Comparison of ENCODE assay signal across 1 cellular context in the genomic region with DNA sequence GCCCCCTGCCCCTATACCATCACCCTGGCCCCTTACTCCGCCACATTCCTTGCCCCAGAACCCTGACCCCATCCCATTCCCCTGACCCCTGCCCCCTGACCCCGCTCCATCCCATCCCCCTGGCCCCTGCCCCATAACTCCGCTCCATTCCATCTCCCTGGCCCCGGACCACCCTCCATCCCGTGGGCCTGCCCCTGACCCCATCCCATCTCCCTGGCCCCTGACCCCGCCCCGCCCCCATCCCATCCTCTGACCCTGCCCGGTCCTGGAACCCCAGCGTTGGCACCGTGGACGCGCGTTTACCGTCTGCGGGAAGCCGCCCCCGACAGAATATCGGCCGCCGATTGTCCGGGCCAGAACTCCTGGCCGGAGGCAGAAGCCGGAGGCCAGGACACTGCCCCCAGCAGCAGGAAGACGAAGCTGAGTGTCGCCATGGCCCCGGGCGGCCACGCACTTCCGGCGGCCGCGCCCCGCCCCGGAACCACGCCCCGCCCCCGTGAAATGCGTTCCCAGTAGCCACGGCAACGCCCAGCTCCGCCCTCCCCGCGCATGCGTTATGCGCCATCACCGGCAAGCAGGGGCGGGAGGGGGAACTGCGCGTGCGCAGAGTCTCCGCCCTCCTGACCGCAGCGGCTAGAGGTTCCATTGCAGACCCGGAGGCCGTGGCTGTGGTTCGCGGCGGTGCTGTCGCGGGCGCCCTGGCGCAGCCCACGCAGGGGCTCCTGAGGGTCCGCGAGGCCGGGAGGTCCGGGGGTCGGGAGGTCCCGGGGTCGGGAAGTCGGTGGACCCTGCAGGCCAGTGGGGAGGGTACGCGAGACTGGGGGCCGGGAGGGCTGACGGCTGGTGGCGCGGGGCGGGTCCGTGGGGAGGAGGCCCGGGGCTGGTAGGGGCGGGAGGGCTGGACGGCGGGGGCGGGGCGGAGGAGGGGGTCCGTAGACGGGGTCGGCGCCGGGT.
TF ChIP-seq lines count a peak whose summit lies in the region.

A gene with protein sequence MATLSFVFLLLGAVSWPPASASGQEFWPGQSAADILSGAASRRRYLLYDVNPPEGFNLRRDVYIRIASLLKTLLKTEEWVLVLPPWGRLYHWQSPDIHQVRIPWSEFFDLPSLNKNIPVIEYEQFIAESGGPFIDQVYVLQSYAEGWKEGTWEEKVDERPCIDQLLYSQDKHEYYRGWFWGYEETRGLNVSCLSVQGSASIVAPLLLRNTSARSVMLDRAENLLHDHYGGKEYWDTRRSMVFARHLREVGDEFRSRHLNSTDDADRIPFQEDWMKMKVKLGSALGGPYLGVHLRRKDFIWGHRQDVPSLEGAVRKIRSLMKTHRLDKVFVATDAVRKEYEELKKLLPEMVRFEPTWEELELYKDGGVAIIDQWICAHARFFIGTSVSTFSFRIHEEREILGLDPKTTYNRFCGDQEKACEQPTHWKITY (minus strand): TSS at position 458 of the 954 bp plus-strand sequence. CDS start 24 bp downstream, at position 434.

TF ChIP-seq in HepG2, 621 proteins besides CTCF, POLR2A, EP300 and RAD21 (continued from another document and continues in another):
- TF ChIP-seq, protein P1, sequence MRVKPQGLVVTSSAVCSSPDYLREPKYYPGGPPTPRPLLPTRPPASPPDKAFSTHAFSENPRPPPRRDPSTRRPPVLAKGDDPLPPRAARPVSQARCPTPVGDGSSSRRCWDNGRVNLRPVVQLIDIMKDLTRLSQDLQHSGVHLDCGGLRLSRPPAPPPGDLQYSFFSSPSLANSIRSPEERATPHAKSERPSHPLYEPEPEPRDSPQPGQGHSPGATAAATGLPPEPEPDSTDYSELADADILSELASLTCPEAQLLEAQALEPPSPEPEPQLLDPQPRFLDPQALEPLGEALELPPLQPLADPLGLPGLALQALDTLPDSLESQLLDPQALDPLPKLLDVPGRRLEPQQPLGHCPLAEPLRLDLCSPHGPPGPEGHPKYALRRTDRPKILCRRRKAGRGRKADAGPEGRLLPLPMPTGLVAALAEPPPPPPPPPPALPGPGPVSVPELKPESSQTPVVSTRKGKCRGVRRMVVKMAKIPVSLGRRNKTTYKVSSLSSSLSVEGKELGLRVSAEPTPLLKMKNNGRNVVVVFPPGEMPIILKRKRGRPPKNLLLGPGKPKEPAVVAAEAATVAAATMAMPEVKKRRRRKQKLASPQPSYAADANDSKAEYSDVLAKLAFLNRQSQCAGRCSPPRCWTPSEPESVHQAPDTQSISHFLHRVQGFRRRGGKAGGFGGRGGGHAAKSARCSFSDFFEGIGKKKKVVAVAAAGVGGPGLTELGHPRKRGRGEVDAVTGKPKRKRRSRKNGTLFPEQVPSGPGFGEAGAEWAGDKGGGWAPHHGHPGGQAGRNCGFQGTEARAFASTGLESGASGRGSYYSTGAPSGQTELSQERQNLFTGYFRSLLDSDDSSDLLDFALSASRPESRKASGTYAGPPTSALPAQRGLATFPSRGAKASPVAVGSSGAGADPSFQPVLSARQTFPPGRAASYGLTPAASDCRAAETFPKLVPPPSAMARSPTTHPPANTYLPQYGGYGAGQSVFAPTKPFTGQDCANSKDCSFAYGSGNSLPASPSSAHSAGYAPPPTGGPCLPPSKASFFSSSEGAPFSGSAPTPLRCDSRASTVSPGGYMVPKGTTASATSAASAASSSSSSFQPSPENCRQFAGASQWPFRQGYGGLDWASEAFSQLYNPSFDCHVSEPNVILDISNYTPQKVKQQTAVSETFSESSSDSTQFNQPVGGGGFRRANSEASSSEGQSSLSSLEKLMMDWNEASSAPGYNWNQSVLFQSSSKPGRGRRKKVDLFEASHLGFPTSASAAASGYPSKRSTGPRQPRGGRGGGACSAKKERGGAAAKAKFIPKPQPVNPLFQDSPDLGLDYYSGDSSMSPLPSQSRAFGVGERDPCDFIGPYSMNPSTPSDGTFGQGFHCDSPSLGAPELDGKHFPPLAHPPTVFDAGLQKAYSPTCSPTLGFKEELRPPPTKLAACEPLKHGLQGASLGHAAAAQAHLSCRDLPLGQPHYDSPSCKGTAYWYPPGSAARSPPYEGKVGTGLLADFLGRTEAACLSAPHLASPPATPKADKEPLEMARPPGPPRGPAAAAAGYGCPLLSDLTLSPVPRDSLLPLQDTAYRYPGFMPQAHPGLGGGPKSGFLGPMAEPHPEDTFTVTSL (CRISPR knock-in tag; IDR thresholded peaks at IDR 0.05; ENCODE audit: borderline replicate concordance) = no peak
- 0 out of 2 replicates have a peak, but pooled peaks have one; percentile 31 for TF ChIP-seq ZNF274 (CRISPR knock-in tag; IDR thresholded peaks at IDR 0.05)
- TF ChIP-seq CSRNP1 (CRISPR knock-in tag; IDR thresholded peaks at IDR 0.05) = peak; percentile 66; the same call in 1 of the 2 replicates
- TF ChIP-seq SCMH1 (CRISPR knock-in tag; IDR thresholded peaks at IDR 0.05; ENCODE audit: borderline replicate concordance) = no peak
- TF ChIP-seq ZNF790 (CRISPR knock-in tag; IDR thresholded peaks at IDR 0.05; ENCODE audit: borderline replicate concordance) = no peak
- TF ChIP-seq ZNF652 (CRISPR knock-in tag; IDR thresholded peaks at IDR 0.05; ENCODE audit: borderline replicate concordance, low read depth) = no peak
- TF ChIP-seq ZNF550 (CRISPR knock-in tag; IDR thresholded peaks at IDR 0.05; ENCODE audit: borderline replicate concordance) = no peak
- no peak for TF ChIP-seq ZNF547 (CRISPR knock-in tag; IDR thresholded peaks at IDR 0.05)
- no peak for TF ChIP-seq NR1H2 (CRISPR knock-in tag; IDR thresholded peaks at IDR 0.05; ENCODE audit: borderline replicate concordance, low read depth)
- no peak for TF ChIP-seq ZNF263 (CRISPR knock-in tag; IDR thresholded peaks at IDR 0.05)
- no peak for TF ChIP-seq ZSCAN12 (CRISPR knock-in tag; IDR thresholded peaks at IDR 0.05)
- no peak for TF ChIP-seq SRY (CRISPR knock-in tag; IDR thresholded peaks at IDR 0.05)
- no peak for TF ChIP-seq ZNF256 (CRISPR knock-in tag; conservative IDR thresholded peaks at IDR 0.05)
- TF ChIP-seq, protein P2, sequence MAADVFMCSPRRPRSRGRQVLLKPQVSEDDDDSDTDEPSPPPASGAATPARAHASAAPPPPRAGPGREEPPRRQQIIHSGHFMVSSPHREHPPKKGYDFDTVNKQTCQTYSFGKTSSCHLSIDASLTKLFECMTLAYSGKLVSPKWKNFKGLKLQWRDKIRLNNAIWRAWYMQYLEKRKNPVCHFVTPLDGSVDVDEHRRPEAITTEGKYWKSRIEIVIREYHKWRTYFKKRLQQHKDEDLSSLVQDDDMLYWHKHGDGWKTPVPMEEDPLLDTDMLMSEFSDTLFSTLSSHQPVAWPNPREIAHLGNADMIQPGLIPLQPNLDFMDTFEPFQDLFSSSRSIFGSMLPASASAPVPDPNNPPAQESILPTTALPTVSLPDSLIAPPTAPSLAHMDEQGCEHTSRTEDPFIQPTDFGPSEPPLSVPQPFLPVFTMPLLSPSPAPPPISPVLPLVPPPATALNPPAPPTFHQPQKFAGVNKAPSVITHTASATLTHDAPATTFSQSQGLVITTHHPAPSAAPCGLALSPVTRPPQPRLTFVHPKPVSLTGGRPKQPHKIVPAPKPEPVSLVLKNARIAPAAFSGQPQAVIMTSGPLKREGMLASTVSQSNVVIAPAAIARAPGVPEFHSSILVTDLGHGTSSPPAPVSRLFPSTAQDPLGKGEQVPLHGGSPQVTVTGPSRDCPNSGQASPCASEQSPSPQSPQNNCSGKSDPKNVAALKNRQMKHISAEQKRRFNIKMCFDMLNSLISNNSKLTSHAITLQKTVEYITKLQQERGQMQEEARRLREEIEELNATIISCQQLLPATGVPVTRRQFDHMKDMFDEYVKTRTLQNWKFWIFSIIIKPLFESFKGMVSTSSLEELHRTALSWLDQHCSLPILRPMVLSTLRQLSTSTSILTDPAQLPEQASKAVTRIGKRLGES (CRISPR knock-in tag; IDR thresholded peaks at IDR 0.05; ENCODE audit: borderline replicate concordance) = no peak
- no peak for TF ChIP-seq HNRNPUL1 (IDR thresholded peaks at IDR 0.05; ENCODE audit: low read depth, low read length)
- TF ChIP-seq KAT8 (CRISPR knock-in tag; IDR thresholded peaks at IDR 0.05) = peak; percentile 73
- TF ChIP-seq ZNF414 (CRISPR knock-in tag; IDR thresholded peaks at IDR 0.05) = no peak
- TF ChIP-seq ATAD3A (CRISPR knock-in tag; IDR thresholded peaks at IDR 0.05) = no peak
- no peak for TF ChIP-seq FOXP4 (CRISPR knock-in tag; IDR thresholded peaks at IDR 0.05)
- TF ChIP-seq HMG20B (CRISPR knock-in tag; conservative IDR thresholded peaks at IDR 0.05) = no peak
- no peak for TF ChIP-seq ZBTB26 (CRISPR knock-in tag; IDR thresholded peaks at IDR 0.05; ENCODE audit: borderline replicate concordance)
- peak; percentile 89 for TF ChIP-seq YY1 (IDR thresholded peaks at IDR 0.05; ENCODE audit: insufficient read depth, insufficient replicate concordance, low read depth, low read length)
- no peak for TF ChIP-seq NFIC (IDR thresholded peaks at IDR 0.05; ENCODE audit: low read length)
- TF ChIP-seq, protein P3, sequence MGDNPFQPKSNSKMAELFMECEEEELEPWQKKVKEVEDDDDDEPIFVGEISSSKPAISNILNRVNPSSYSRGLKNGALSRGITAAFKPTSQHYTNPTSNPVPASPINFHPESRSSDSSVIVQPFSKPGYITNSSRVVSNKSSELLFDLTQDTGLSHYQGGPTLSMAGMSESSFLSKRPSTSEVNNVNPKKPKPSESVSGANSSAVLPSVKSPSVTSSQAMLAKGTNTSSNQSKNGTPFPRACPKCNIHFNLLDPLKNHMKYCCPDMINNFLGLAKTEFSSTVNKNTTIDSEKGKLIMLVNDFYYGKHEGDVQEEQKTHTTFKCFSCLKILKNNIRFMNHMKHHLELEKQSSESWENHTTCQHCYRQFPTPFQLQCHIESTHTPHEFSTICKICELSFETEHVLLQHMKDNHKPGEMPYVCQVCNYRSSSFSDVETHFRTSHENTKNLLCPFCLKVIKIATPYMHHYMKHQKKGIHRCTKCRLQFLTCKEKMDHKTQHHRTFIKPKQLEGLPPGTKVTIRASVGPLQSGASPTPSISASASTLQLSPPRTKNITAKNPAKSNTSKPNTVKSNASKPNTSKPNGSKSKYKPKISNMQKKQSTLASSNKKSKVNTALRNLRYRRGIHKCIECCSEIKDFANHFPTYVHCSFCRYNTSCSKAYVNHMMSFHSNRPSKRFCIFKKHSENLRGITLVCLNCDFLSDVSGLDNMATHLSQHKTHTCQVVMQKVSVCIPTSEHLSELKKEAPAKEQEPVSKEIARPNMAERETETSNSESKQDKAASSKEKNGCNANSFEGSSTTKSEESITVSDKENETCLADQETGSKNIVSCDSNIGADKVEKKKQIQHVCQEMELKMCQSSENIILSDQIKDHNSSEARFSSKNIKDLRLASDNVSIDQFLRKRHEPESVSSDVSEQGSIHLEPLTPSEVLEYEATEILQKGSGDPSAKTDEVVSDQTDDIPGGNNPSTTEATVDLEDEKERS (CRISPR knock-in tag; IDR thresholded peaks at IDR 0.05) = no peak
- peak; percentile 53 for TF ChIP-seq CREB1 (IDR thresholded peaks at IDR 0.05)
- TF ChIP-seq CREB1 (CRISPR knock-in tag; IDR thresholded peaks at IDR 0.05) = no peak
- no peak for TF ChIP-seq MZF1 (CRISPR knock-in tag; IDR thresholded peaks at IDR 0.05; ENCODE audit: borderline replicate concordance)
- no peak for TF ChIP-seq SMAD1 (CRISPR knock-in tag; IDR thresholded peaks at IDR 0.05; ENCODE audit: borderline replicate concordance, low read depth)
- no peak for TF ChIP-seq CCAR2 (optimal IDR thresholded peaks at IDR 0.05; ENCODE audit: low read depth, low read length)
- peak; percentile 89 for TF ChIP-seq SIN3A (IDR thresholded peaks at IDR 0.05; ENCODE audit: borderline replicate concordance, low read depth, low read length)
- no peak for TF ChIP-seq JUND (CRISPR knock-in tag; IDR thresholded peaks at IDR 0.05)
- peak; percentile 67; the same call in 1 of the 2 replicates for TF ChIP-seq KDM5A (IDR thresholded peaks at IDR 0.05; ENCODE audit: borderline replicate concordance, low read length)
- TF ChIP-seq ZNF225 (CRISPR knock-in tag; IDR thresholded peaks at IDR 0.05) = no peak
- TF ChIP-seq BRCA1 (CRISPR knock-in tag; IDR thresholded peaks at IDR 0.05) = no peak
- no peak for TF ChIP-seq ZNF496 (CRISPR knock-in tag; IDR thresholded peaks at IDR 0.05; ENCODE audit: insufficient replicate concordance)
- TF ChIP-seq ZMYM2 (CRISPR knock-in tag; IDR thresholded peaks at IDR 0.05) = no peak
